ENCODE assay signal across 1 cellular context in genomic region chr6:34585108-34585507, GRCh38.
TF ChIP-seq lines count a peak whose summit lies in the region.

No MANE protein-coding gene starts in this region.

TF ChIP-seq in GM12878, 131 proteins besides CTCF, POLR2A, EP300 and RAD21 (continued from another document):
- TF ChIP-seq CUX1 (IDR thresholded peaks at IDR 0.05; ENCODE audit: insufficient replicate concordance, low read depth, low read length) = no peak
- no peak for TF ChIP-seq NFYA (IDR thresholded peaks at IDR 0.05; ENCODE audit: borderline replicate concordance, low read depth, low read length)
- TF ChIP-seq ATF2 (IDR thresholded peaks at IDR 0.05; ENCODE audit: low read length) = no peak
